Comparison of ENCODE assay signal across 9 cellular contexts in the genomic region with DNA sequence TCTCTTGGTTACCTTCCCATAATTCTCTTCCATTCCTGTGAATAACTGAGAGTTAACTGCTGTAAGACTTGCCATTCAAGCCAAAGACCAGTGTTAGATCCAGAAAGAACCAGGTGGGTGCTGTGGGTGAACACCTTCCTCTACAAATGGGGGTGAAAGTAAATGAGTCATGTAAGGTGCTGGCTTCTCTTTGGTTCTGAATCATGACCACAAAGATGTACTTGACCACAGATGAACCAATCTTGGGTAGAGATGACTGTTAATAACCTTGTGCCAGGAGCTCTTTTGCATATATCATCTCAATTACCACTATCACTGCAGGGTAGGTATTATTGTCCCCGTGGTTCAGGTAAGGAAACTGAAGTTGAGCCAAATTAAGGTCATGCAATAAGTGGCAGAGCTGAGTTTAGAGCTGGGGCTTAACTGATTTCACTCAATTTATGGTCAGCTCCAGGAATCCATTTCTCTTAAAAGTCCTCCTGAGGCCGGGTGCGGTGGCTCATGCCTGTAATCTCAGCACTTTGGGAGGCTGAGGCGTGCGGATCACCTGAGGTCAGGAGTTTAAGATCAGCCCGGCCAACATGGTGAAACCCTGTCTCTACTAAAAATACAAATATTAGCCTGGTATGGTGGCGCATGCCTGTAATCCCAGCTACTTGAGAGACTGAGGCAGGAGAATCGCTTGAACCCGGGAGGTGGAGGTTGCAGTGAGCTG.
DNase-seq lines count a peak whose midpoint lies in the region; ATAC-seq and TF ChIP-seq lines count a peak whose summit lies in the region.
"Had no signal": no experiment of that assay in that cellular context is flagged by ENCODE, and none has a peak within 500 bp of the region (broad histone marks: within the 10 kb centered on the region; RNA-seq: fewer than 3 reads in every experiment).

No MANE protein-coding gene starts in this region.

- no peak overlapping the region for H3K4me3 ChIP-seq in Karpas-422 (ENCODE audit: low read length)

- ATAC-seq in CD4-positive, alpha-beta T cell (ENCODE audit: poor library complexity): peak; percentile 71
- ATAC-seq in GM18909 (IDR thresholded peaks at IDR 0.05; ENCODE audit: poor library complexity, unreplicated experiment) (peak; percentile 93), HG02943 (IDR thresholded peaks at IDR 0.05; ENCODE audit: low read depth, unreplicated experiment) (peak; percentile 77), activated B cell treated with CpG ODN at 0.5 μM for 24 hours (ENCODE audit: low read depth) (peak; percentile 92)

- no peak overlapping the region for H3K4me3 Mint-ChIP-seq in CD4-positive, alpha-beta T cell
- no peak overlapping the region for H3K4me3 Mint-ChIP-seq in activated B cell treated with CpG ODN at 0.5 μM for 24 hours
- H3K4me3 Mint-ChIP-seq: naive B cell had no signal

- H3K27ac Mint-ChIP-seq in CD4-positive, alpha-beta T cell: no peak overlapping the region
- peak overlapping the region; percentile 2 for H3K27ac Mint-ChIP-seq in activated B cell treated with CpG ODN at 0.5 μM for 24 hours

- H3K36me3 ChIP-seq in Karpas-422 (ENCODE audit: insufficient read depth, low read length): no peaks in the 10 kb centered on the region

- intact Hi-C loops in CD4-positive, alpha-beta T cell (cut with DNase I, micrococcal nuclease): no loop called here
- intact Hi-C loops in activated B cell treated with CpG ODN at 0.5 μM for 24 hours (cut with micrococcal nuclease): loop anchor here (5.0 kb wide), 1 partner anchor 156 kb away; no protein-coding TSS in a partner anchor

- TF ChIP-seq CTCF in CD4-positive, alpha-beta T cell (IDR thresholded peaks at IDR 0.05): no peak
- no peak for TF ChIP-seq CTCF in activated B cell treated with CpG ODN at 0.5 μM for 24 hours (IDR thresholded peaks at IDR 0.05)

- H4K20me1 ChIP-seq in Karpas-422 (ENCODE audit: insufficient read depth, low read depth, low read length): no peaks in the 10 kb centered on the region

- no peak overlapping the region for H3K9ac ChIP-seq in Karpas-422 (ENCODE audit: low read length)

- no peaks in the 10 kb centered on the region for H3K9me3 ChIP-seq in CD4-positive, alpha-beta T cell (ENCODE audit: control insufficient read depth, low read length)
- H3K9me3 ChIP-seq in Karpas-422 (ENCODE audit: low read length): no peaks in the 10 kb centered on the region

- H3K4me1 Mint-ChIP-seq in CD4-positive, alpha-beta T cell (ENCODE audit: low read depth): peaks cover 17% of the 10 kb centered on the region
- H3K4me1 Mint-ChIP-seq in activated B cell treated with CpG ODN at 0.5 μM for 24 hours: peaks cover 23% of the 10 kb centered on the region

- in situ Hi-C loops in ACHN (cut with HindIII; ENCODE audit: low pct_ligation_motif_present, low pct_unique_long_range_greater_than_20kb, low sequenced_read_pairs): no loop called here

- no peaks in the 10 kb centered on the region for H3K27me3 Mint-ChIP-seq in CD4-positive, alpha-beta T cell
- no peaks in the 10 kb centered on the region for H3K27me3 Mint-ChIP-seq in activated B cell treated with CpG ODN at 0.5 μM for 24 hours
- H3K27me3 Mint-ChIP-seq: naive B cell had no signal

- H3K4me2 ChIP-seq in Karpas-422 (ENCODE audit: low read depth, low read length, poor library complexity, severe bottlenecking): no peak overlapping the region

- POLR2A ChIA-PET in CD4-positive, alpha-beta T cell (lab: Charles Lee): no interaction called here
- POLR2A ChIA-PET in activated B cell treated with CpG ODN at 0.5 μM for 24 hours (lab: Charles Lee): interaction anchor here (0.5 to 1.8 kb wide), 7 partner anchors 14 to 353 kb away, joined by 3 to 9 read pairs (median 4); no protein-coding TSS in a partner anchor

- H3K9me2 ChIP-seq in Karpas-422 (replicated peaks; ENCODE audit: insufficient read depth, low read length): no peaks in the 10 kb centered on the region

- no peak for DNase-seq in CD4-positive, alpha-beta T cell
- DNase-seq in activated B cell treated with CpG ODN at 0.5 μM for 24 hours (no peak), ACHN (no peak), SIG-M5 treated with dmso at 0.1 percent for 504 hours (lab: John Stamatoyannopoulos, UW; ENCODE audit: unreplicated experiment) (no peak), Karpas-422 (no peak), NCI-H446 (lab: John Stamatoyannopoulos, UW) (no peak)
- DNase-seq: naive B cell had no signal

- no peaks in the 10 kb centered on the region for H3K36me3 Mint-ChIP-seq in CD4-positive, alpha-beta T cell (ENCODE audit: low read depth)
- no peaks in the 10 kb centered on the region for H3K36me3 Mint-ChIP-seq in activated B cell treated with CpG ODN at 0.5 μM for 24 hours (ENCODE audit: low read depth)

- no peaks in the 10 kb centered on the region for H3K4me1 ChIP-seq in Karpas-422 (ENCODE audit: low read length)

- no peak overlapping the region for H2AFZ ChIP-seq in Karpas-422 (ENCODE audit: low read length)

- no peaks in the 10 kb centered on the region for H3K79me2 ChIP-seq in Karpas-422 (ENCODE audit: low read length)

- CTCF ChIA-PET in CD4-positive, alpha-beta T cell (lab: Charles Lee): interaction anchor here (1.0 kb wide), 1 partner anchor 35 kb away, joined by 4 read pairs; no protein-coding TSS in a partner anchor
- CTCF ChIA-PET in activated B cell treated with CpG ODN at 0.5 μM for 24 hours (lab: Charles Lee): interaction anchor here (1.0 to 1.3 kb wide), 2 partner anchors 107 to 365 kb away, joined by 3 read pairs; no protein-coding TSS in a partner anchor

- no peak overlapping the region for H3K27ac ChIP-seq in CD4-positive, alpha-beta T cell (ENCODE audit: low read depth, low read length)
- H3K27ac ChIP-seq in Karpas-422 (ENCODE audit: low read length): no peak overlapping the region

- H3K27me3 ChIP-seq in CD4-positive, alpha-beta T cell (ENCODE audit: control insufficient read depth, insufficient read depth, low read length): no peaks in the 10 kb centered on the region
- H3K27me3 ChIP-seq in Karpas-422 (ENCODE audit: low read length): no peaks in the 10 kb centered on the region

- peaks cover 2% of the 10 kb centered on the region for H3K9me3 Mint-ChIP-seq in CD4-positive, alpha-beta T cell
- H3K9me3 Mint-ChIP-seq in activated B cell treated with CpG ODN at 0.5 μM for 24 hours: peaks cover 4% of the 10 kb centered on the region
